In genomic region chr12:53230971-53231858, GRCh38 we compare ENCODE assay signal across 6 cellular contexts. TPM values are rescaled to one million over a fixed set of nuclear protein-coding genes. Genes with fewer than 3 reads are reported as not detected.
DNase-seq lines count a peak whose midpoint lies in the region; ATAC-seq, FAIRE-seq and TF ChIP-seq lines count a peak whose summit lies in the region.

No MANE protein-coding gene starts in this region.

- no peak for TF ChIP-seq RAD21 in HepG2 (CRISPR knock-in tag; IDR thresholded peaks at IDR 0.05)

- H3K9ac ChIP-seq in HepG2 (ENCODE audit: insufficient read depth, low read depth, low read length), result no peak overlapping the region

- H3K4me1 ChIP-seq in HepG2 (ENCODE audit: insufficient read depth, low read length), result peaks cover 38% of the 10 kb centered on the region

- no peaks in the 10 kb centered on the region for H3K9me3 Mint-ChIP-seq in activated B cell treated with CpG ODN at 0.5 μM for 24 hours

- H3K27me3 ChIP-seq in HepG2 (ENCODE audit: control insufficient read depth in 1 of 2, insufficient read depth in 2 of 2, low read length in 2 of 2), result peaks cover 10 to 55% of the 10 kb centered on the region in 2 experiments

- peak overlapping the region; percentile 42 for H3K4me2 ChIP-seq in HepG2 (ENCODE audit: low read depth, low read length)

- H3K4me3 ChIP-seq in HepG2 (replicated peaks in 1 of 3; ENCODE audit: insufficient read depth in 1 of 3, low read depth in 2 of 3, low read length in 3 of 3), result peak overlapping the region in 1 of 3 experiments; percentile 37; a peak in 1 of 6 replicates

- H2AFZ ChIP-seq in HepG2 (ENCODE audit: low read length), result no peak overlapping the region

- peaks cover 27% of the 10 kb centered on the region for H3K4me1 Mint-ChIP-seq in activated B cell treated with CpG ODN at 0.5 μM for 24 hours

- no peaks in the 10 kb centered on the region for H3K9me3 ChIP-seq in HepG2 (ENCODE audit: low read length)

- no peak for TF ChIP-seq POLR2A in HepG2 (IDR thresholded peaks at IDR 0.05; ENCODE audit: insufficient read depth in 1 of 2, low read depth in 2 of 2, low read length in 2 of 2)

- peak overlapping the region; percentile 57 for H3K4me3 Mint-ChIP-seq in activated B cell treated with CpG ODN at 0.5 μM for 24 hours

- no peaks in the 10 kb centered on the region for H3K36me3 Mint-ChIP-seq in activated B cell treated with CpG ODN at 0.5 μM for 24 hours (ENCODE audit: low read depth)

- TF ChIP-seq EP300 in HepG2 (IDR thresholded peaks at IDR 0.05; ENCODE audit: low read depth in 2 of 2, low read length in 2 of 2) (no peak), HepG2 (CRISPR knock-in tag; IDR thresholded peaks at IDR 0.05; ENCODE audit: borderline replicate concordance) (no peak)

- no TSS peak for BruUV-seq in HepG2 (replicated peaks; lab: Mats Ljungman, UMichigan)

- POLR2A ChIA-PET in activated B cell treated with CpG ODN at 0.5 μM for 24 hours (lab: Charles Lee) (interaction anchor here (0.6 to 1.4 kb wide), 2 partner anchors 10 to 67 kb away, joined by 3 to 6 read pairs; no protein-coding TSS in a partner anchor), HepG2 (lab: Yijun Ruan, JAX) (interaction anchor here (2.5 kb wide), 1 partner anchor 11 kb away, joined by 7 read pairs; no protein-coding TSS in a partner anchor)

- no peaks in the 10 kb centered on the region for H3K36me3 ChIP-seq in HepG2 (replicated peaks in 1 of 2; ENCODE audit: control insufficient read depth in 1 of 2, insufficient read depth in 2 of 2, low read length in 2 of 2)

- FAIRE-seq in HepG2 (lab: Jason Lieb, UNC), result no peak

- no peak overlapping the region for H3K27ac ChIP-seq in HepG2 (ENCODE audit: extremely low read length, insufficient read depth, low read length)

- H3K27me3 Mint-ChIP-seq in activated B cell treated with CpG ODN at 0.5 μM for 24 hours, result peaks cover 2% of the 10 kb centered on the region

- TF ChIP-seq CTCF in AG09319 (IDR thresholded peaks at IDR 0.05; ENCODE audit: low read depth, low read length) (peak; percentile 7), activated B cell treated with CpG ODN at 0.5 μM for 24 hours (IDR thresholded peaks at IDR 0.05) (no peak), HepG2 (CRISPR knock-in tag; IDR thresholded peaks at IDR 0.05) (no peak)

- no peaks in the 10 kb centered on the region for H3K79me2 ChIP-seq in HepG2 (ENCODE audit: insufficient read depth, low read length)

- ATAC-seq in activated B cell treated with CpG ODN at 0.5 μM for 24 hours (ENCODE audit: low read depth), result no peak
- no peak for ATAC-seq in HepG2
- ATAC-seq in HG02870 (IDR thresholded peaks at IDR 0.05; ENCODE audit: unreplicated experiment), result no peak

- H4K20me1 ChIP-seq in HepG2 (ENCODE audit: insufficient read depth, low read length), result no peaks in the 10 kb centered on the region

- H3K27ac Mint-ChIP-seq in activated B cell treated with CpG ODN at 0.5 μM for 24 hours, result no peak overlapping the region

- in situ Hi-C loops in HepG2 (cut with HindIII; ENCODE audit: extremely low pct_ligation_motif_present, low pct_unique_long_range_greater_than_20kb) (no loop called here), KBM-7 (cut with MboI; ENCODE audit: low pct_unique_long_range_greater_than_20kb, low sequenced_read_pairs) (no loop called here)

- CTCF ChIA-PET in activated B cell treated with CpG ODN at 0.5 μM for 24 hours (lab: Charles Lee), result interaction anchor here (0.6 kb wide), 1 partner anchor 82 kb away, joined by 5 read pairs; no protein-coding TSS in a partner anchor
- CTCF ChIA-PET in HepG2 (lab: Yijun Ruan, JAX; ENCODE audit: low intra/inter-chr PET ratio, low total read pairs), result no interaction called here

- no peak for DNase-seq in AG09319 (ENCODE audit: extremely low read depth, low read depth)
- DNase-seq in activated B cell treated with CpG ODN at 0.5 μM for 24 hours, result no peak
- DNase-seq in HepG2 (ENCODE audit: low spot score), result no peak
- no peak for DNase-seq in NCI-H2196 treated with DMSO at 0.1 percent for 48 hours (lab: John Stamatoyannopoulos, UW; ENCODE audit: unreplicated experiment)
- DNase-seq in KBM-7, result no peak

- whole genome bisulfite sequencing in HepG2 (ENCODE audit: low lambda C conversion rate), result 62% methylated on average over 16 of the region's 19 CpGs

- intact Hi-C loops in activated B cell treated with CpG ODN at 0.5 μM for 24 hours (cut with micrococcal nuclease) (no loop called here), HepG2 (cut with micrococcal nuclease; ENCODE audit: unreplicated experiment) (no loop called here)

RNA-seq across cellular contexts. Expression of gene RARG, which starts 0.8 kb away (rescaled TPM):
- total RNA-seq in activated B cell treated with CpG ODN at 0.5 μM for 24 hours, result 5.5 and 7.5 TPM in 2 replicates
- 0.77 and 0.91 TPM in 2 replicates for total RNA-seq in HepG2 (2016; rRNA removed; fragmentation: Illumina TruSeq; extraction: Trizol)
- total RNA-seq in HepG2 (2016; cell fraction: cytosol; rRNA removed; fragmentation: Illumina TruSeq; extraction: Trizol; ENCODE audit: low read depth), result 0.18 and 0.91 TPM in 2 replicates
- 0.49 and 1.3 TPM in 2 replicates for total RNA-seq in HepG2 (2016; cell fraction: insoluble cytoplasmic fraction; rRNA removed; fragmentation: Illumina TruSeq; extraction: Trizol)
- 0.90 and 1.1 TPM in 2 replicates for total RNA-seq in HepG2 (2016; cell fraction: membrane; rRNA removed; fragmentation: Illumina TruSeq; extraction: Trizol)
- 0.72 and 1.5 TPM in 2 replicates for total RNA-seq in HepG2 (2016; cell fraction: nucleus; rRNA removed; fragmentation: Illumina TruSeq; extraction: Trizol)
- 1.5 and 1.6 TPM in 2 replicates for polyA plus RNA-seq in HepG2 (2011; rRNA removed)
- polyA plus RNA-seq in HepG2 (2011; cell fraction: cytosol; rRNA removed), result 0.87 and 1.9 TPM in 2 replicates
- polyA plus RNA-seq in HepG2 (2011; cell fraction: nucleus; rRNA removed), result 3.2 and 4.1 TPM in 2 replicates
- polyA plus RNA-seq in HepG2 (2012), result 0.89 and 0.92 TPM in 2 replicates
- polyA plus RNA-seq in HepG2 (2016; cell fraction: cytosol; fragmentation: Illumina TruSeq; extraction: Trizol; ENCODE audit: low read depth), result 0.21 and 0.27 TPM in 2 replicates
- polyA plus RNA-seq in HepG2 (2016; cell fraction: insoluble cytoplasmic fraction; fragmentation: Illumina TruSeq; extraction: Trizol; ENCODE audit: low read depth), result 1.0 and 1.1 TPM in 2 replicates
- polyA plus RNA-seq in HepG2 (2016; cell fraction: membrane; fragmentation: Illumina TruSeq; extraction: Trizol; ENCODE audit: low read depth), result 0.57 and 0.81 TPM in 2 replicates
- polyA plus RNA-seq in HepG2 (2016; cell fraction: nucleus; fragmentation: Illumina TruSeq; extraction: Trizol; ENCODE audit: insufficient read depth, low read depth), result 2.2 and 2.3 TPM in 2 replicates
- polyA minus RNA-seq in HepG2 (2011; rRNA and poly(A)+ RNA removed; ENCODE audit: low replicate concordance), result 4.0 and 33.4 TPM in 2 replicates
- polyA minus RNA-seq in HepG2 (2011; cell fraction: cytosol; rRNA and poly(A)+ RNA removed), result 0.99 and 1.1 TPM in 2 replicates
- 0.25 and 1.7 TPM in 2 replicates for polyA minus RNA-seq in HepG2 (2011; cell fraction: nucleus; rRNA and poly(A)+ RNA removed)

RNA-seq across cellular contexts. Expression of gene ITGB7, which starts 24.2 kb away (rescaled TPM):
- total RNA-seq in activated B cell treated with CpG ODN at 0.5 μM for 24 hours (137 and 139 TPM in 2 replicates), HepG2 (2016; rRNA removed; fragmentation: Illumina TruSeq; extraction: Trizol) (0.13 and 0.18 TPM in 2 replicates)
- total RNA-seq in HepG2 (2016; cell fraction: cytosol; rRNA removed; fragmentation: Illumina TruSeq; extraction: Trizol; ENCODE audit: low read depth), result not detected in 2 replicates
- total RNA-seq in HepG2 (2016; cell fraction: insoluble cytoplasmic fraction; rRNA removed; fragmentation: Illumina TruSeq; extraction: Trizol), result 0.32 TPM in 1 of 2 replicates, not detected in the other
- not detected in 2 replicates for total RNA-seq in HepG2 (2016; cell fraction: membrane; rRNA removed; fragmentation: Illumina TruSeq; extraction: Trizol)
- total RNA-seq in HepG2 (2016; cell fraction: nucleus; rRNA removed; fragmentation: Illumina TruSeq; extraction: Trizol), result not detected in 2 replicates
- polyA plus RNA-seq in HepG2 (2011; rRNA removed), result 0.14 and 0.16 TPM in 2 replicates
- 0.09 and 0.13 TPM in 2 replicates for polyA plus RNA-seq in HepG2 (2011; cell fraction: cytosol; rRNA removed)
- 0.39 and 0.40 TPM in 2 replicates for polyA plus RNA-seq in HepG2 (2011; cell fraction: nucleus; rRNA removed)
- 0.20 and 0.30 TPM in 2 replicates for polyA plus RNA-seq in HepG2 (2012)
- not detected in 2 replicates for polyA plus RNA-seq in HepG2 (2016; cell fraction: cytosol; fragmentation: Illumina TruSeq; extraction: Trizol; ENCODE audit: low read depth)
- polyA plus RNA-seq in HepG2 (2016; cell fraction: insoluble cytoplasmic fraction; fragmentation: Illumina TruSeq; extraction: Trizol; ENCODE audit: low read depth), result 0.33 TPM in 1 of 2 replicates, not detected in the other
- not detected in 2 replicates for polyA plus RNA-seq in HepG2 (2016; cell fraction: membrane; fragmentation: Illumina TruSeq; extraction: Trizol; ENCODE audit: low read depth)
- 0.20 TPM in 1 of 2 replicates, not detected in the other for polyA plus RNA-seq in HepG2 (2016; cell fraction: nucleus; fragmentation: Illumina TruSeq; extraction: Trizol; ENCODE audit: insufficient read depth, low read depth)
- 0.40 and 2.6 TPM in 2 replicates for polyA minus RNA-seq in HepG2 (2011; rRNA and poly(A)+ RNA removed; ENCODE audit: low replicate concordance)
- not detected in 2 replicates for polyA minus RNA-seq in HepG2 (2011; cell fraction: cytosol; rRNA and poly(A)+ RNA removed)
- not detected in 2 replicates for polyA minus RNA-seq in HepG2 (2011; cell fraction: nucleus; rRNA and poly(A)+ RNA removed)

RNA-seq across cellular contexts. Expression of gene ESPL1, which starts 36.9 kb away (rescaled TPM):
- 6.2 and 8.2 TPM in 2 replicates for total RNA-seq in activated B cell treated with CpG ODN at 0.5 μM for 24 hours
- 11.5 and 11.6 TPM in 2 replicates for total RNA-seq in HepG2 (2016; rRNA removed; fragmentation: Illumina TruSeq; extraction: Trizol)
- total RNA-seq in HepG2 (2016; cell fraction: cytosol; rRNA removed; fragmentation: Illumina TruSeq; extraction: Trizol; ENCODE audit: low read depth), result 2.5 and 2.8 TPM in 2 replicates
- total RNA-seq in HepG2 (2016; cell fraction: insoluble cytoplasmic fraction; rRNA removed; fragmentation: Illumina TruSeq; extraction: Trizol), result 11.5 and 12.0 TPM in 2 replicates
- 3.1 and 4.2 TPM in 2 replicates for total RNA-seq in HepG2 (2016; cell fraction: membrane; rRNA removed; fragmentation: Illumina TruSeq; extraction: Trizol)
- 16.7 and 24.8 TPM in 2 replicates for total RNA-seq in HepG2 (2016; cell fraction: nucleus; rRNA removed; fragmentation: Illumina TruSeq; extraction: Trizol)
- 5.3 and 5.8 TPM in 2 replicates for polyA plus RNA-seq in HepG2 (2011; rRNA removed)
- polyA plus RNA-seq in HepG2 (2011; cell fraction: cytosol; rRNA removed), result 1.9 and 3.3 TPM in 2 replicates
- 22.2 and 36.2 TPM in 2 replicates for polyA plus RNA-seq in HepG2 (2011; cell fraction: nucleus; rRNA removed)
- polyA plus RNA-seq in HepG2 (2012), result 2.4 and 4.2 TPM in 2 replicates
- polyA plus RNA-seq in HepG2 (2016; cell fraction: cytosol; fragmentation: Illumina TruSeq; extraction: Trizol; ENCODE audit: low read depth), result 0.60 and 0.89 TPM in 2 replicates
- 5.1 and 8.7 TPM in 2 replicates for polyA plus RNA-seq in HepG2 (2016; cell fraction: insoluble cytoplasmic fraction; fragmentation: Illumina TruSeq; extraction: Trizol; ENCODE audit: low read depth)
- polyA plus RNA-seq in HepG2 (2016; cell fraction: membrane; fragmentation: Illumina TruSeq; extraction: Trizol; ENCODE audit: low read depth), result 1.7 and 1.8 TPM in 2 replicates
- polyA plus RNA-seq in HepG2 (2016; cell fraction: nucleus; fragmentation: Illumina TruSeq; extraction: Trizol; ENCODE audit: insufficient read depth, low read depth), result 41.3 and 46.0 TPM in 2 replicates
- 14.1 and 75.7 TPM in 2 replicates for polyA minus RNA-seq in HepG2 (2011; rRNA and poly(A)+ RNA removed; ENCODE audit: low replicate concordance)
- 2.5 and 3.9 TPM in 2 replicates for polyA minus RNA-seq in HepG2 (2011; cell fraction: cytosol; rRNA and poly(A)+ RNA removed)
- 13.1 and 16.0 TPM in 2 replicates for polyA minus RNA-seq in HepG2 (2011; cell fraction: nucleus; rRNA and poly(A)+ RNA removed)

RNA-seq across cellular contexts. Expression of gene CSAD, which starts 50.5 kb away (rescaled TPM):
- total RNA-seq in activated B cell treated with CpG ODN at 0.5 μM for 24 hours, result 25.7 and 34.6 TPM in 2 replicates
- total RNA-seq in HepG2 (2016; rRNA removed; fragmentation: Illumina TruSeq; extraction: Trizol), result 2.7 and 7.2 TPM in 2 replicates
- total RNA-seq in HepG2 (2016; cell fraction: cytosol; rRNA removed; fragmentation: Illumina TruSeq; extraction: Trizol; ENCODE audit: low read depth), result 3.9 and 6.0 TPM in 2 replicates
- total RNA-seq in HepG2 (2016; cell fraction: insoluble cytoplasmic fraction; rRNA removed; fragmentation: Illumina TruSeq; extraction: Trizol), result 1.3 and 7.7 TPM in 2 replicates
- total RNA-seq in HepG2 (2016; cell fraction: membrane; rRNA removed; fragmentation: Illumina TruSeq; extraction: Trizol), result 2.3 TPM in 2 replicates
- 12.9 and 16.2 TPM in 2 replicates for total RNA-seq in HepG2 (2016; cell fraction: nucleus; rRNA removed; fragmentation: Illumina TruSeq; extraction: Trizol)
- polyA plus RNA-seq in HepG2 (2011; rRNA removed), result 23.5 and 25.2 TPM in 2 replicates
- 4.3 and 5.6 TPM in 2 replicates for polyA plus RNA-seq in HepG2 (2011; cell fraction: cytosol; rRNA removed)
- 112 and 125 TPM in 2 replicates for polyA plus RNA-seq in HepG2 (2011; cell fraction: nucleus; rRNA removed)
- polyA plus RNA-seq in HepG2 (2012), result 10.0 and 10.8 TPM in 2 replicates
- 0.41 and 0.44 TPM in 2 replicates for polyA plus RNA-seq in HepG2 (2016; cell fraction: cytosol; fragmentation: Illumina TruSeq; extraction: Trizol; ENCODE audit: low read depth)
- 2.9 and 3.3 TPM in 2 replicates for polyA plus RNA-seq in HepG2 (2016; cell fraction: insoluble cytoplasmic fraction; fragmentation: Illumina TruSeq; extraction: Trizol; ENCODE audit: low read depth)
- polyA plus RNA-seq in HepG2 (2016; cell fraction: membrane; fragmentation: Illumina TruSeq; extraction: Trizol; ENCODE audit: low read depth), result 1.2 TPM in 2 replicates
- polyA plus RNA-seq in HepG2 (2016; cell fraction: nucleus; fragmentation: Illumina TruSeq; extraction: Trizol; ENCODE audit: insufficient read depth, low read depth), result 64.6 and 67.6 TPM in 2 replicates
- polyA minus RNA-seq in HepG2 (2011; rRNA and poly(A)+ RNA removed; ENCODE audit: low replicate concordance), result 12.1 and 29.8 TPM in 2 replicates
- polyA minus RNA-seq in HepG2 (2011; cell fraction: cytosol; rRNA and poly(A)+ RNA removed), result 1.8 and 1.9 TPM in 2 replicates
- 20.1 and 26.4 TPM in 2 replicates for polyA minus RNA-seq in HepG2 (2011; cell fraction: nucleus; rRNA and poly(A)+ RNA removed)

RNA-seq across cellular contexts. Expression of gene ZNF740, which starts 50.7 kb away (rescaled TPM):
- total RNA-seq in activated B cell treated with CpG ODN at 0.5 μM for 24 hours (64.4 and 67.2 TPM in 2 replicates), HepG2 (2016; rRNA removed; fragmentation: Illumina TruSeq; extraction: Trizol) (15.0 and 16.9 TPM in 2 replicates)
- 2.4 and 4.8 TPM in 2 replicates for total RNA-seq in HepG2 (2016; cell fraction: cytosol; rRNA removed; fragmentation: Illumina TruSeq; extraction: Trizol; ENCODE audit: low read depth)
- total RNA-seq in HepG2 (2016; cell fraction: insoluble cytoplasmic fraction; rRNA removed; fragmentation: Illumina TruSeq; extraction: Trizol), result 13.9 and 16.1 TPM in 2 replicates
- 11.3 and 11.8 TPM in 2 replicates for total RNA-seq in HepG2 (2016; cell fraction: membrane; rRNA removed; fragmentation: Illumina TruSeq; extraction: Trizol)
- total RNA-seq in HepG2 (2016; cell fraction: nucleus; rRNA removed; fragmentation: Illumina TruSeq; extraction: Trizol), result 20.9 and 23.7 TPM in 2 replicates
- 19.0 and 22.0 TPM in 2 replicates for polyA plus RNA-seq in HepG2 (2011; rRNA removed)
- polyA plus RNA-seq in HepG2 (2011; cell fraction: cytosol; rRNA removed), result 7.2 and 8.9 TPM in 2 replicates
- 49.3 and 50.2 TPM in 2 replicates for polyA plus RNA-seq in HepG2 (2011; cell fraction: nucleus; rRNA removed)
- 15.4 and 16.5 TPM in 2 replicates for polyA plus RNA-seq in HepG2 (2012)
- 1.4 and 2.0 TPM in 2 replicates for polyA plus RNA-seq in HepG2 (2016; cell fraction: cytosol; fragmentation: Illumina TruSeq; extraction: Trizol; ENCODE audit: low read depth)
- 11.3 and 12.0 TPM in 2 replicates for polyA plus RNA-seq in HepG2 (2016; cell fraction: insoluble cytoplasmic fraction; fragmentation: Illumina TruSeq; extraction: Trizol; ENCODE audit: low read depth)
- 4.1 and 5.8 TPM in 2 replicates for polyA plus RNA-seq in HepG2 (2016; cell fraction: membrane; fragmentation: Illumina TruSeq; extraction: Trizol; ENCODE audit: low read depth)
- polyA plus RNA-seq in HepG2 (2016; cell fraction: nucleus; fragmentation: Illumina TruSeq; extraction: Trizol; ENCODE audit: insufficient read depth, low read depth), result 21.2 and 25.1 TPM in 2 replicates
- polyA minus RNA-seq in HepG2 (2011; rRNA and poly(A)+ RNA removed; ENCODE audit: low replicate concordance), result 41.0 and 77.8 TPM in 2 replicates
- 8.4 and 10.6 TPM in 2 replicates for polyA minus RNA-seq in HepG2 (2011; cell fraction: cytosol; rRNA and poly(A)+ RNA removed)
- 91.4 and 93.6 TPM in 2 replicates for polyA minus RNA-seq in HepG2 (2011; cell fraction: nucleus; rRNA and poly(A)+ RNA removed)

Comparison
In these comparisons a context has a peak if more than half of its experiments do, and no peak if none do; other contexts are left out.
1. RNA of gene ITGB7, which starts 24.2 kb away (total RNA-seq): 137 to 139 TPM in activated B cell treated with CpG ODN at 0.5 μM for 24 hours; 0.13 to 0.32 TPM in HepG2; every median in the first group is over 100 times any median in the second.